14 cellular contexts compared by ENCODE assay signal in the genomic region with DNA sequence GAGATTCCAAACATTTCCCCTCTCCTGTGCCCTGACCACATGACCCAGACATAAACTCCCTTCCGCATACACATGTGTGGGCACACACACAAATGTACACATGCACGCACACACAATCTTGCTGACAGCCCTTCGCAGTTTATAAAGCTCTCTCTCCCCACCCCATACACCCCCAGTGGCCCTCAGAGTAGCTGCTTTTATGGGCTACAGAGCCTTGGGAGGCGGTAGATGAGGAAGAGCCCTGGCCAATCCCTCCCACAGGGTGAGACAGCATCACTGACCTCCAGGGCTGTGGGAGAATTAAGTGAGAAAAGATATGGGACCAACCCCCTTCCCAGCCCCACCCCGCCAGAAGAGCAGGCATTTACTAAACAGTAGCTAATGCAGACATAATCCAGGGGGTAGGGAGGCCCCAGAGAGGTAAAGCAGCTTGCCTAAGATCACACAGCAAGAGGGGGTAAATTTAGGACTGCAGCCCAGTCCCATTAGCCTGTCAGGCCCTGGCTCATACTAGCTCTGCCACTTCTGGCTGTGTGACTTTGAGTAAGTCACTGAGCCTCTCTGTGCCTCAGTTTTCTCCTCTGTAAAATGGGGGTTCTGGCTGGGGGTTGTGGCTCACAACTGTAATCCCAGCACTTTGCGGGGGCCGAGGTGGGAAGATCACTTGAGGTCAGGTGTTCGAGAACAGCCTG. TPM values are rescaled to one million over a fixed set of nuclear protein-coding genes. Genes with fewer than 3 reads are reported as not detected.
DNase-seq lines count a peak whose midpoint lies in the region; ATAC-seq and TF ChIP-seq lines count a peak whose summit lies in the region.
"Had no signal": no experiment of that assay in that cellular context is flagged by ENCODE, and none has a peak within 500 bp of the region (broad histone marks: within the 10 kb centered on the region; RNA-seq: fewer than 3 reads in every experiment).

No MANE protein-coding gene starts in this region.

- H3K36me3 ChIP-seq in lower lobe of right lung (no peaks in the 10 kb centered on the region), thoracic aorta (no peaks in the 10 kb centered on the region)

- ATAC-seq in lower lobe of right lung: no peak
- ATAC-seq in thoracic aorta (ENCODE audit: insufficient number of reproducible peaks, low FRiP score, low read depth): no peak
- ATAC-seq: activated CD4-positive, alpha-beta T cell treated with anti-CD3 and anti-CD28 coated beads for 36 hours had no signal

- H3K4me3 ChIP-seq in NB4 (ENCODE audit: low read depth, low read length) (no peak overlapping the region), choroid plexus epithelial cell (ENCODE audit: low read depth, low read length) (no peak overlapping the region), lower lobe of right lung (no peak overlapping the region), thoracic aorta (no peak overlapping the region)

- intact Hi-C loops in lower lobe of right lung (cut with DNase I): no loop called here

- DNase-seq in NB4 (ENCODE audit: low read depth) (peak; percentile 33), choroid plexus epithelial cell (ENCODE audit: low read depth) (peak; percentile 31), lower lobe of right lung (peak; percentile 9), thoracic aorta (ENCODE audit: low spot score) (no peak), EL (no peak), activated gamma-delta T cell treated with Interleukin-2 at 50 U/mL for 16 hours (no peak), GM13977 (ENCODE audit: low spot score) (no peak)
- DNase-seq: activated CD4-positive, alpha-beta T cell treated with anti-CD3 and anti-CD28 coated beads for 36 hours; activated T-cell treated with anti-CD3 and anti-CD28 coated beads for 4 hours; CD4-positive, CD25-positive, alpha-beta regulatory T cell; dermis blood vessel endothelial cell; GDM1; NCI-H345; stimulated activated naive CD4-positive, alpha-beta T cell had no signal

- no peak for TF ChIP-seq CTCF in NB4 (IDR thresholded peaks at IDR 0.05; ENCODE audit: low read depth, low read length)
- TF ChIP-seq CTCF in choroid plexus epithelial cell (conservative IDR thresholded peaks at IDR 0.05; ENCODE audit: low read depth, low read length): no peak
- TF ChIP-seq CTCF in lower lobe of right lung (IDR thresholded peaks at IDR 0.05): no peak
- no peak for TF ChIP-seq CTCF in thoracic aorta (IDR thresholded peaks at IDR 0.05)
- no peak for TF ChIP-seq CTCF in GM13977 (IDR thresholded peaks at IDR 0.05; ENCODE audit: extremely low read depth, insufficient read depth, missing control alignments)

- peak overlapping the region; percentile 60 for H3K27ac ChIP-seq in lower lobe of right lung
- peak overlapping the region; percentile 78 to 86 for H3K27ac ChIP-seq in thoracic aorta

- H3K9me3 ChIP-seq in lower lobe of right lung (no peaks in the 10 kb centered on the region), thoracic aorta (no peaks in the 10 kb centered on the region)

- TF ChIP-seq POLR2A in NB4 (IDR thresholded peaks at IDR 0.05; ENCODE audit: extremely low read depth, insufficient read length): no peak

- H3K27me3 ChIP-seq in lower lobe of right lung (ENCODE audit: low read depth) (no peaks in the 10 kb centered on the region), thoracic aorta (replicated peaks; ENCODE audit: insufficient read depth) (no peaks in the 10 kb centered on the region)

- in situ Hi-C loops in GM13977 (cut with MboI; ENCODE audit: low pct_unique_long_range_greater_than_20kb, low sequenced_read_pairs, unreplicated experiment): no loop called here

- H3K4me1 ChIP-seq in lower lobe of right lung (peaks cover 48% of the 10 kb centered on the region), thoracic aorta (ENCODE audit: control insufficient read depth in 1 of 2, low read depth in 2 of 2) (peaks cover 16 to 70% of the 10 kb centered on the region in 2 donors)

RNA-seq across cellular contexts. Expression of a gene that starts 5.1 kb away (rescaled TPM):
- total RNA-seq in lower lobe of right lung (43.5 TPM), thoracic aorta (10 to 100 TPM; 51.6 to 75.4 TPM)

Comparison
In these comparisons a context has a peak if more than half of its experiments do, and no peak if none do; other contexts are left out.
1. DNase-seq: peak in NB4 (single experiment), choroid plexus epithelial cell (single experiment) and lower lobe of right lung (single experiment); none in thoracic aorta (single experiment), EL (single experiment), activated gamma-delta T cell treated with Interleukin-2 at 50 U/mL for 16 hours (single experiment) and GM13977 (single experiment).